7 cellular contexts compared by ENCODE assay signal in genomic region chr1:223081181-223081994, GRCh38.
DNase-seq lines count a peak whose midpoint lies in the region; ATAC-seq and FAIRE-seq lines count a peak whose summit lies in the region.

No MANE protein-coding gene starts in this region.

- peak; percentile 75 for FAIRE-seq in GM18507 (lab: Jason Lieb, UNC)

- peak; percentile 85 for ATAC-seq in HG02970 (IDR thresholded peaks at IDR 0.05; ENCODE audit: low FRiP score, unreplicated experiment)
- peak; percentile 95 for ATAC-seq in sciatic nerve

- peak; percentile 62 for DNase-seq in GM18507 (ENCODE audit: extremely low spot score, insufficient read length, low read depth)
- DNase-seq in NCI-H1694 (lab: John Stamatoyannopoulos, UW): peak; percentile 92
- DNase-seq in T1000 (lab: John Stamatoyannopoulos, UW): peak; percentile 92
- peak; percentile 95 for DNase-seq in astrocyte of the hippocampus (ENCODE audit: low read depth, low spot score)
- DNase-seq in hippocampal formation (lab: John Stamatoyannopoulos, UW): peak; percentile 42 to 53
- DNase-seq in sciatic nerve (ENCODE audit: low spot score): peak; percentile 94

- intact Hi-C loops in sciatic nerve (cut with DNase I): no loop called here

Comparison
In these comparisons a context has a peak if more than half of its experiments do, and no peak if none do; other contexts are left out.
1. Peak in every context shown above with its lines: DNase-seq and ATAC-seq.